1 cellular context compared by ENCODE assay signal in genomic region chr14:97107070-97107469, GRCh38.
TF ChIP-seq lines count a peak whose summit lies in the region.

No MANE protein-coding gene starts in this region.

TF ChIP-seq in GM12891, 5 proteins besides CTCF, POLR2A, EP300 and RAD21 (continued from another document):
- TF ChIP-seq SPI1 (IDR thresholded peaks at IDR 0.05; ENCODE audit: low read depth, low read length): no peak
